In genomic region chr6:154414021-154414813, GRCh38 we compare ENCODE assay signal across 1 cellular context.
TF ChIP-seq lines count a peak whose summit lies in the region.

No MANE protein-coding gene starts in this region.

TF ChIP-seq in HepG2, 621 proteins besides CTCF, POLR2A, EP300 and RAD21 (continued from another document and continues in another):
- TF ChIP-seq THRA (CRISPR knock-in tag; IDR thresholded peaks at IDR 0.05; ENCODE audit: borderline replicate concordance) (no peak), ZNF781 (CRISPR knock-in tag; IDR thresholded peaks at IDR 0.05; ENCODE audit: borderline replicate concordance, not compliant biosample characterization) (no peak), NFE2L1 (CRISPR knock-in tag; IDR thresholded peaks at IDR 0.05; ENCODE audit: borderline replicate concordance) (no peak), AKAP8 (CRISPR knock-in tag; IDR thresholded peaks at IDR 0.05) (no peak), RELA (CRISPR knock-in tag; IDR thresholded peaks at IDR 0.05) (no peak), ZBTB42 (CRISPR knock-in tag; IDR thresholded peaks at IDR 0.05) (no peak), ZNF468 (CRISPR knock-in tag; IDR thresholded peaks at IDR 0.05) (no peak), THAP11 (CRISPR knock-in tag; IDR thresholded peaks at IDR 0.05) (0 out of 2 replicates have a peak, but pooled peaks have one; percentile 31), USF2 (IDR thresholded peaks at IDR 0.05; ENCODE audit: low read depth, low read length) (no peak), USF2 (CRISPR knock-in tag; IDR thresholded peaks at IDR 0.05; ENCODE audit: borderline replicate concordance) (no peak), DPF2 (CRISPR knock-in tag; IDR thresholded peaks at IDR 0.05; ENCODE audit: borderline replicate concordance, low read depth) (no peak), ZNF124 (CRISPR knock-in tag; IDR thresholded peaks at IDR 0.05) (no peak), XBP1 (CRISPR knock-in tag; IDR thresholded peaks at IDR 0.05) (no peak), ZNF552 (CRISPR knock-in tag; IDR thresholded peaks at IDR 0.05; ENCODE audit: borderline replicate concordance) (no peak), ZNF558 (CRISPR knock-in tag; IDR thresholded peaks at IDR 0.05; ENCODE audit: borderline replicate concordance) (no peak), ZBTB49 (CRISPR knock-in tag; IDR thresholded peaks at IDR 0.05; ENCODE audit: borderline replicate concordance) (no peak), NFKB2 (CRISPR knock-in tag; IDR thresholded peaks at IDR 0.05; ENCODE audit: borderline replicate concordance) (no peak), ZSCAN12 (CRISPR knock-in tag; IDR thresholded peaks at IDR 0.05) (no peak), TARDBP (CRISPR knock-in tag; IDR thresholded peaks at IDR 0.05) (no peak), ZNF224 (CRISPR knock-in tag; IDR thresholded peaks at IDR 0.05) (no peak), ZMYM2 (CRISPR knock-in tag; IDR thresholded peaks at IDR 0.05) (peak; percentile 43; the same call in 1 of the 2 replicates), PTBP1 (IDR thresholded peaks at IDR 0.05; ENCODE audit: low read depth, low read length, poor library complexity, severe bottlenecking) (no peak), ZBTB8A (CRISPR knock-in tag; IDR thresholded peaks at IDR 0.05; ENCODE audit: borderline replicate concordance, low read depth) (no peak), NFIC (IDR thresholded peaks at IDR 0.05; ENCODE audit: low read length) (peak; percentile 42; the same call in 1 of the 2 replicates), FLYWCH1 (CRISPR knock-in tag; IDR thresholded peaks at IDR 0.05) (no peak), DR1 (CRISPR knock-in tag; IDR thresholded peaks at IDR 0.05) (no peak), SMAD3 (CRISPR knock-in tag; IDR thresholded peaks at IDR 0.05) (peak; percentile 75; the same call in 1 of the 2 replicates), ZNF567 (CRISPR knock-in tag; IDR thresholded peaks at IDR 0.05; ENCODE audit: borderline replicate concordance) (no peak), SMAD1 (CRISPR knock-in tag; IDR thresholded peaks at IDR 0.05; ENCODE audit: borderline replicate concordance, low read depth) (no peak)
- TF ChIP-seq, protein P1, sequence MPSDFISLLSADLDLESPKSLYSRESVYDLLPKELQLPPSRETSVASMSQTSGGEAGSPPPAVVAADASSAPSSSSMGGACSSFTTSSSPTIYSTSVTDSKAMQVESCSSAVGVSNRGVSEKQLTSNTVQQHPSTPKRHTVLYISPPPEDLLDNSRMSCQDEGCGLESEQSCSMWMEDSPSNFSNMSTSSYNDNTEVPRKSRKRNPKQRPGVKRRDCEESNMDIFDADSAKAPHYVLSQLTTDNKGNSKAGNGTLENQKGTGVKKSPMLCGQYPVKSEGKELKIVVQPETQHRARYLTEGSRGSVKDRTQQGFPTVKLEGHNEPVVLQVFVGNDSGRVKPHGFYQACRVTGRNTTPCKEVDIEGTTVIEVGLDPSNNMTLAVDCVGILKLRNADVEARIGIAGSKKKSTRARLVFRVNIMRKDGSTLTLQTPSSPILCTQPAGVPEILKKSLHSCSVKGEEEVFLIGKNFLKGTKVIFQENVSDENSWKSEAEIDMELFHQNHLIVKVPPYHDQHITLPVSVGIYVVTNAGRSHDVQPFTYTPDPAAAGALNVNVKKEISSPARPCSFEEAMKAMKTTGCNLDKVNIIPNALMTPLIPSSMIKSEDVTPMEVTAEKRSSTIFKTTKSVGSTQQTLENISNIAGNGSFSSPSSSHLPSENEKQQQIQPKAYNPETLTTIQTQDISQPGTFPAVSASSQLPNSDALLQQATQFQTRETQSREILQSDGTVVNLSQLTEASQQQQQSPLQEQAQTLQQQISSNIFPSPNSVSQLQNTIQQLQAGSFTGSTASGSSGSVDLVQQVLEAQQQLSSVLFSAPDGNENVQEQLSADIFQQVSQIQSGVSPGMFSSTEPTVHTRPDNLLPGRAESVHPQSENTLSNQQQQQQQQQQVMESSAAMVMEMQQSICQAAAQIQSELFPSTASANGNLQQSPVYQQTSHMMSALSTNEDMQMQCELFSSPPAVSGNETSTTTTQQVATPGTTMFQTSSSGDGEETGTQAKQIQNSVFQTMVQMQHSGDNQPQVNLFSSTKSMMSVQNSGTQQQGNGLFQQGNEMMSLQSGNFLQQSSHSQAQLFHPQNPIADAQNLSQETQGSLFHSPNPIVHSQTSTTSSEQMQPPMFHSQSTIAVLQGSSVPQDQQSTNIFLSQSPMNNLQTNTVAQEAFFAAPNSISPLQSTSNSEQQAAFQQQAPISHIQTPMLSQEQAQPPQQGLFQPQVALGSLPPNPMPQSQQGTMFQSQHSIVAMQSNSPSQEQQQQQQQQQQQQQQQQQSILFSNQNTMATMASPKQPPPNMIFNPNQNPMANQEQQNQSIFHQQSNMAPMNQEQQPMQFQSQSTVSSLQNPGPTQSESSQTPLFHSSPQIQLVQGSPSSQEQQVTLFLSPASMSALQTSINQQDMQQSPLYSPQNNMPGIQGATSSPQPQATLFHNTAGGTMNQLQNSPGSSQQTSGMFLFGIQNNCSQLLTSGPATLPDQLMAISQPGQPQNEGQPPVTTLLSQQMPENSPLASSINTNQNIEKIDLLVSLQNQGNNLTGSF (CRISPR knock-in tag; IDR thresholded peaks at IDR 0.05) = no peak
- TF ChIP-seq, protein P2, sequence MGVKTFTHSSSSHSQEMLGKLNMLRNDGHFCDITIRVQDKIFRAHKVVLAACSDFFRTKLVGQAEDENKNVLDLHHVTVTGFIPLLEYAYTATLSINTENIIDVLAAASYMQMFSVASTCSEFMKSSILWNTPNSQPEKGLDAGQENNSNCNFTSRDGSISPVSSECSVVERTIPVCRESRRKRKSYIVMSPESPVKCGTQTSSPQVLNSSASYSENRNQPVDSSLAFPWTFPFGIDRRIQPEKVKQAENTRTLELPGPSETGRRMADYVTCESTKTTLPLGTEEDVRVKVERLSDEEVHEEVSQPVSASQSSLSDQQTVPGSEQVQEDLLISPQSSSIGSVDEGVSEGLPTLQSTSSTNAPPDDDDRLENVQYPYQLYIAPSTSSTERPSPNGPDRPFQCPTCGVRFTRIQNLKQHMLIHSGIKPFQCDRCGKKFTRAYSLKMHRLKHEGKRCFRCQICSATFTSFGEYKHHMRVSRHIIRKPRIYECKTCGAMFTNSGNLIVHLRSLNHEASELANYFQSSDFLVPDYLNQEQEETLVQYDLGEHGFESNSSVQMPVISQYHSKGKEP (CRISPR knock-in tag; IDR thresholded peaks at IDR 0.05) = no peak
- TF ChIP-seq, protein P3, sequence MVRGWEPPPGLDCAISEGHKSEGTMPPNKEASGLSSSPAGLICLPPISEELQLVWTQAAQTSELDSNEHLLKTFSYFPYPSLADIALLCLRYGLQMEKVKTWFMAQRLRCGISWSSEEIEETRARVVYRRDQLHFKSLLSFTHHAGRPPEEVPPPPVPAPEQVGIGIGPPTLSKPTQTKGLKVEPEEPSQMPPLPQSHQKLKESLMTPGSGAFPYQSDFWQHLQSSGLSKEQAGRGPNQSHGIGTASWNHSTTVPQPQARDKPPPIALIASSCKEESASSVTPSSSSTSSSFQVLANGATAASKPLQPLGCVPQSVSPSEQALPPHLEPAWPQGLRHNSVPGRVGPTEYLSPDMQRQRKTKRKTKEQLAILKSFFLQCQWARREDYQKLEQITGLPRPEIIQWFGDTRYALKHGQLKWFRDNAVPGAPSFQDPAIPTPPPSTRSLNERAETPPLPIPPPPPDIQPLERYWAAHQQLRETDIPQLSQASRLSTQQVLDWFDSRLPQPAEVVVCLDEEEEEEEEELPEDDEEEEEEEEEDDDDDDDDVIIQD (CRISPR knock-in tag; IDR thresholded peaks at IDR 0.05; ENCODE audit: low read depth) = peak; percentile 77; the same call in 1 of the 2 replicates
- TF ChIP-seq, protein P4, sequence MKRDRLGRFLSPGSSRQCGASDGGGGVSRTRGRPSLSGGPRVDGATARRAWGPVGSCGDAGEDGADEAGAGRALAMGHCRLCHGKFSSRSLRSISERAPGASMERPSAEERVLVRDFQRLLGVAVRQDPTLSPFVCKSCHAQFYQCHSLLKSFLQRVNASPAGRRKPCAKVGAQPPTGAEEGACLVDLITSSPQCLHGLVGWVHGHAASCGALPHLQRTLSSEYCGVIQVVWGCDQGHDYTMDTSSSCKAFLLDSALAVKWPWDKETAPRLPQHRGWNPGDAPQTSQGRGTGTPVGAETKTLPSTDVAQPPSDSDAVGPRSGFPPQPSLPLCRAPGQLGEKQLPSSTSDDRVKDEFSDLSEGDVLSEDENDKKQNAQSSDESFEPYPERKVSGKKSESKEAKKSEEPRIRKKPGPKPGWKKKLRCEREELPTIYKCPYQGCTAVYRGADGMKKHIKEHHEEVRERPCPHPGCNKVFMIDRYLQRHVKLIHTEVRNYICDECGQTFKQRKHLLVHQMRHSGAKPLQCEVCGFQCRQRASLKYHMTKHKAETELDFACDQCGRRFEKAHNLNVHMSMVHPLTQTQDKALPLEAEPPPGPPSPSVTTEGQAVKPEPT (CRISPR knock-in tag; IDR thresholded peaks at IDR 0.05; ENCODE audit: low read depth) = no peak
- TF ChIP-seq, protein P5, sequence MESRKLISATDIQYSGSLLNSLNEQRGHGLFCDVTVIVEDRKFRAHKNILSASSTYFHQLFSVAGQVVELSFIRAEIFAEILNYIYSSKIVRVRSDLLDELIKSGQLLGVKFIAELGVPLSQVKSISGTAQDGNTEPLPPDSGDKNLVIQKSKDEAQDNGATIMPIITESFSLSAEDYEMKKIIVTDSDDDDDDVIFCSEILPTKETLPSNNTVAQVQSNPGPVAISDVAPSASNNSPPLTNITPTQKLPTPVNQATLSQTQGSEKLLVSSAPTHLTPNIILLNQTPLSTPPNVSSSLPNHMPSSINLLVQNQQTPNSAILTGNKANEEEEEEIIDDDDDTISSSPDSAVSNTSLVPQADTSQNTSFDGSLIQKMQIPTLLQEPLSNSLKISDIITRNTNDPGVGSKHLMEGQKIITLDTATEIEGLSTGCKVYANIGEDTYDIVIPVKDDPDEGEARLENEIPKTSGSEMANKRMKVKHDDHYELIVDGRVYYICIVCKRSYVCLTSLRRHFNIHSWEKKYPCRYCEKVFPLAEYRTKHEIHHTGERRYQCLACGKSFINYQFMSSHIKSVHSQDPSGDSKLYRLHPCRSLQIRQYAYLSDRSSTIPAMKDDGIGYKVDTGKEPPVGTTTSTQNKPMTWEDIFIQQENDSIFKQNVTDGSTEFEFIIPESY (CRISPR knock-in tag; IDR thresholded peaks at IDR 0.05) = peak; percentile 44; the same call in 1 of the 2 replicates
- TF ChIP-seq, protein P6, sequence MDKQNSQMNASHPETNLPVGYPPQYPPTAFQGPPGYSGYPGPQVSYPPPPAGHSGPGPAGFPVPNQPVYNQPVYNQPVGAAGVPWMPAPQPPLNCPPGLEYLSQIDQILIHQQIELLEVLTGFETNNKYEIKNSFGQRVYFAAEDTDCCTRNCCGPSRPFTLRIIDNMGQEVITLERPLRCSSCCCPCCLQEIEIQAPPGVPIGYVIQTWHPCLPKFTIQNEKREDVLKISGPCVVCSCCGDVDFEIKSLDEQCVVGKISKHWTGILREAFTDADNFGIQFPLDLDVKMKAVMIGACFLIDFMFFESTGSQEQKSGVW (CRISPR knock-in tag; IDR thresholded peaks at IDR 0.05; ENCODE audit: borderline replicate concordance) = no peak
- TF ChIP-seq, protein P7, sequence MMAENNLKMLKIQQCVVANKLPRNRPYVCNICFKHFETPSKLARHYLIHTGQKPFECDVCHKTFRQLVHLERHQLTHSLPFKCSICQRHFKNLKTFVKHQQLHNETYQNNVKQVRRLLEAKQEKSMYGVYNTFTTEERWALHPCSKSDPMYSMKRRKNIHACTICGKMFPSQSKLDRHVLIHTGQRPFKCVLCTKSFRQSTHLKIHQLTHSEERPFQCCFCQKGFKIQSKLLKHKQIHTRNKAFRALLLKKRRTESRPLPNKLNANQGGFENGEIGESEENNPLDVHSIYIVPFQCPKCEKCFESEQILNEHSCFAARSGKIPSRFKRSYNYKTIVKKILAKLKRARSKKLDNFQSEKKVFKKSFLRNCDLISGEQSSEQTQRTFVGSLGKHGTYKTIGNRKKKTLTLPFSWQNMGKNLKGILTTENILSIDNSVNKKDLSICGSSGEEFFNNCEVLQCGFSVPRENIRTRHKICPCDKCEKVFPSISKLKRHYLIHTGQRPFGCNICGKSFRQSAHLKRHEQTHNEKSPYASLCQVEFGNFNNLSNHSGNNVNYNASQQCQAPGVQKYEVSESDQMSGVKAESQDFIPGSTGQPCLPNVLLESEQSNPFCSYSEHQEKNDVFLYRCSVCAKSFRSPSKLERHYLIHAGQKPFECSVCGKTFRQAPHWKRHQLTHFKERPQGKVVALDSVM (CRISPR knock-in tag; IDR thresholded peaks at IDR 0.05) = no peak
